Comparison of ENCODE assay signal across 2 cellular contexts in the genomic region with DNA sequence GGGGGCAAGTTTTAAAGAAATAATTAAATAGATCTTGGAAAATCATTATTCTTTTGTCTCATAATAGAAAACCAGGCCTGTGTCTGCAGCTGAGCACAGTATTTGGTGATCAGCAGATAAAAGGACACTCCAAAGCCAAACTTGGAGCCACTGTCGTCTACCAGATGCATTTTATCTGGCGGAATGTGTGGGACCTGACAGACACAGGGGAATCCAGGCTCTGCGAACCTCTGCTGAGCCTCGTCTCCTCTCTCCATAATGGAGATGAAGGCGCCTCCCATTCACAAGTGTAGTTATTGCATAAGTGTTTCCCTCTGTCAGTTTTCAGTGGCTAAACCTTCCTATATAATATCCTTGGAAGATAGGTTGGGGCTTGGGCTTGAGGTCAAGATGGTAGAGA.
TF ChIP-seq lines count a peak whose summit lies in the region.

No MANE protein-coding gene starts in this region.

TF ChIP-seq in IMR-90, 13 proteins besides CTCF, POLR2A, EP300 and RAD21:
- TF ChIP-seq MXI1 (IDR thresholded peaks at IDR 0.05; ENCODE audit: borderline replicate concordance, low read depth, low read length): no peak
- TF ChIP-seq SMC3 (IDR thresholded peaks at IDR 0.05; ENCODE audit: low read depth, low read length): no peak
- TF ChIP-seq RCOR1 (IDR thresholded peaks at IDR 0.05; ENCODE audit: insufficient replicate concordance, low read length): no peak
- TF ChIP-seq CEBPB (IDR thresholded peaks at IDR 0.05; ENCODE audit: low read depth, low read length): no peak
- no peak for TF ChIP-seq NFE2L2 (IDR thresholded peaks at IDR 0.05; ENCODE audit: low read depth, low read length)
- TF ChIP-seq MAFK (IDR thresholded peaks at IDR 0.05; ENCODE audit: low read depth, low read length): no peak
- no peak for TF ChIP-seq RFX5 (IDR thresholded peaks at IDR 0.05; ENCODE audit: low read depth, low read length)
- TF ChIP-seq, protein P1, sequence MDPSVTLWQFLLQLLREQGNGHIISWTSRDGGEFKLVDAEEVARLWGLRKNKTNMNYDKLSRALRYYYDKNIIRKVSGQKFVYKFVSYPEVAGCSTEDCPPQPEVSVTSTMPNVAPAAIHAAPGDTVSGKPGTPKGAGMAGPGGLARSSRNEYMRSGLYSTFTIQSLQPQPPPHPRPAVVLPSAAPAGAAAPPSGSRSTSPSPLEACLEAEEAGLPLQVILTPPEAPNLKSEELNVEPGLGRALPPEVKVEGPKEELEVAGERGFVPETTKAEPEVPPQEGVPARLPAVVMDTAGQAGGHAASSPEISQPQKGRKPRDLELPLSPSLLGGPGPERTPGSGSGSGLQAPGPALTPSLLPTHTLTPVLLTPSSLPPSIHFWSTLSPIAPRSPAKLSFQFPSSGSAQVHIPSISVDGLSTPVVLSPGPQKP (IDR thresholded peaks at IDR 0.05; ENCODE audit: borderline replicate concordance, low read depth, low read length): no peak
- TF ChIP-seq, protein P2, sequence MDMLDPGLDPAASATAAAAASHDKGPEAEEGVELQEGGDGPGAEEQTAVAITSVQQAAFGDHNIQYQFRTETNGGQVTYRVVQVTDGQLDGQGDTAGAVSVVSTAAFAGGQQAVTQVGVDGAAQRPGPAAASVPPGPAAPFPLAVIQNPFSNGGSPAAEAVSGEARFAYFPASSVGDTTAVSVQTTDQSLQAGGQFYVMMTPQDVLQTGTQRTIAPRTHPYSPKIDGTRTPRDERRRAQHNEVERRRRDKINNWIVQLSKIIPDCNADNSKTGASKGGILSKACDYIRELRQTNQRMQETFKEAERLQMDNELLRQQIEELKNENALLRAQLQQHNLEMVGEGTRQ (IDR thresholded peaks at IDR 0.05; ENCODE audit: low read depth, low read length): no peak
- no peak for TF ChIP-seq FOS (IDR thresholded peaks at IDR 0.05; ENCODE audit: low read depth, low read length)
- no peak for TF ChIP-seq CHD1 (IDR thresholded peaks at IDR 0.05; ENCODE audit: low read depth, low read length)
- TF ChIP-seq BHLHE40 (IDR thresholded peaks at IDR 0.05; ENCODE audit: low read depth, low read length): no peak
- TF ChIP-seq MAZ (IDR thresholded peaks at IDR 0.05; ENCODE audit: borderline replicate concordance, low read depth, low read length): no peak
TF ChIP-seq in IMR-90: peak in this region for 0.

TF ChIP-seq in K562, 482 proteins besides CTCF, POLR2A, EP300 and RAD21:
- no peak for TF ChIP-seq ZNF695 (CRISPR knock-in tag; IDR thresholded peaks at IDR 0.05)
- TF ChIP-seq CEBPB (tag; IDR thresholded peaks at IDR 0.05): peak; percentile 95
- no peak for TF ChIP-seq ZNF253 (CRISPR knock-in tag; conservative IDR thresholded peaks at IDR 0.05)
- TF ChIP-seq CEBPG (CRISPR knock-in tag; IDR thresholded peaks at IDR 0.05): peak; percentile 60; the same call in 1 of the 2 replicates
- peak; percentile 79 to 92 for TF ChIP-seq CEBPG (tag; conservative IDR thresholded peaks at IDR 0.05 in 1 of 2, IDR thresholded peaks at IDR 0.05 in 1 of 2)
- TF ChIP-seq CBFA2T2 (conservative IDR thresholded peaks at IDR 0.05): no peak
